ENCODE assay signal across 14 cellular contexts in the genomic region with DNA sequence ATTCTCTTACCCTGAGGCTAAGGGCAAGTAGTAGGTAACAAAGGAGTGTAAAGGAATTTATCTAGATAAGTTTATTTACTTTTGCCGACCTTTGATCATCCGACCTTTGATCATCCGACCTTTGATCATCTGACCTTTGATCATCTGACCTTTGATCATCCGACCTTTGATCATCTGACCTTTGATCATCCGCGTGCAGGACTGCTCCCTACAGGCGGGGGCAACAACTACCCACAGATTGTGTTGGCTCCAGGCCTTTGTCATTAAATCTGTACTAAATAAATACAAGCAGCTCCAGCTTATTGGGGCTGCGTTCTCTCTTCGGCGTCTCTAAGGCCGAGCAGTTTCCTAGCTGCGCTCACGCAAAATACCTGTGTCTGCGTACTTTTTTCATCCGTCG. TPM values are rescaled to one million over a fixed set of nuclear protein-coding genes. Genes with fewer than 3 reads are reported as not detected.
DNase-seq lines count a peak whose midpoint lies in the region; ATAC-seq and TF ChIP-seq lines count a peak whose summit lies in the region.
"Had no signal": no experiment of that assay in that cellular context is flagged by ENCODE, and none has a peak within 500 bp of the region (broad histone marks: within the 10 kb centered on the region; RNA-seq: fewer than 3 reads in every experiment).

No MANE protein-coding gene starts in this region.

- peak; percentile 8 for DNase-seq in activated CD8-positive, alpha-beta T cell treated with anti-CD3 and anti-CD28 coated beads for 36 hours
- DNase-seq in activated CD8-positive, alpha-beta T cell treated with anti-CD3 and anti-CD28 coated beads, Interleukin-2, amount 10 ng/mL, durations not matched to agents 7 days and 5 days: no peak
- peak; percentile 5 for DNase-seq in Jurkat, Clone E6-1 (ENCODE audit: low read depth, low spot score)
- DNase-seq in endothelial cell (ENCODE audit: low spot score): no peak
- no peak for DNase-seq in stimulated activated naive B cell treated with anti-CD40 and anti-IgM and Interleukin-4, amounts not matched to agents 10 μg/mL and 1 μg/mL and 100 μg/mL, for 72 hours
- no peak for DNase-seq in activated naive CD4-positive, alpha-beta T cell (lab: John Stamatoyannopoulos, UW)
- DNase-seq in activated CD4-positive, CD25-positive, alpha-beta regulatory T cell treated with anti-CD3 and anti-CD28 coated beads, Interleukin-2, amount 50 U/mL, for 72 hours: no peak
- DNase-seq: AML-193, GOT3, HFFc6, Karpas-422 had no signal

- no peaks in the 10 kb centered on the region for H3K27me3 Mint-ChIP-seq in activated CD8-positive, alpha-beta T cell treated with anti-CD3 and anti-CD28 coated beads for 36 hours
- no peaks in the 10 kb centered on the region for H3K27me3 Mint-ChIP-seq in activated CD8-positive, alpha-beta T cell treated with anti-CD3 and anti-CD28 coated beads, Interleukin-2, amount 10 ng/mL, durations not matched to agents 7 days and 5 days (ENCODE audit: low read depth)
- peaks cover 1% of the 10 kb centered on the region for H3K27me3 Mint-ChIP-seq in endothelial cell (ENCODE audit: unreplicated experiment)
- no peaks in the 10 kb centered on the region for H3K27me3 Mint-ChIP-seq in stimulated activated naive B cell treated with anti-CD40 and anti-IgM and Interleukin-4, amounts not matched to agents 10 μg/mL and 1 μg/mL and 100 μg/mL, for 72 hours

- no peak overlapping the region for H3K4me3 ChIP-seq in Jurkat, Clone E6-1 (ENCODE audit: low read length)
- H3K4me3 ChIP-seq: BLaER1, HAP-1 had no signal

- no peak for TF ChIP-seq CTCF in activated CD8-positive, alpha-beta T cell treated with anti-CD3 and anti-CD28 coated beads for 36 hours (IDR thresholded peaks at IDR 0.05)
- no peak for TF ChIP-seq CTCF in endothelial cell (IDR thresholded peaks at IDR 0.05; ENCODE audit: unreplicated experiment)

- no peak overlapping the region for H3K4me3 Mint-ChIP-seq in activated CD8-positive, alpha-beta T cell treated with anti-CD3 and anti-CD28 coated beads for 36 hours
- no peak overlapping the region for H3K4me3 Mint-ChIP-seq in activated CD8-positive, alpha-beta T cell treated with anti-CD3 and anti-CD28 coated beads, Interleukin-2, amount 10 ng/mL, durations not matched to agents 7 days and 5 days
- peak overlapping the region; percentile 80 for H3K4me3 Mint-ChIP-seq in endothelial cell (ENCODE audit: unreplicated experiment)
- H3K4me3 Mint-ChIP-seq in stimulated activated naive B cell treated with anti-CD40 and anti-IgM and Interleukin-4, amounts not matched to agents 10 μg/mL and 1 μg/mL and 100 μg/mL, for 72 hours: no peak overlapping the region
- H3K4me3 Mint-ChIP-seq: HFFc6 had no signal

- ATAC-seq in activated CD8-positive, alpha-beta T cell treated with anti-CD3 and anti-CD28 coated beads for 36 hours: peak; percentile 56
- ATAC-seq in activated CD8-positive, alpha-beta T cell treated with anti-CD3 and anti-CD28 coated beads, Interleukin-2, amount 10 ng/mL, durations not matched to agents 7 days and 5 days: no peak
- ATAC-seq in stimulated activated naive B cell treated with anti-CD40 and anti-IgM and Interleukin-4, amounts not matched to agents 10 μg/mL and 1 μg/mL and 100 μg/mL, for 72 hours (replicated peaks): peak in 1 of 2 donors; percentile 36
- no peak for ATAC-seq in GM19351 (IDR thresholded peaks at IDR 0.05; ENCODE audit: unreplicated experiment)

- intact Hi-C loops in activated CD8-positive, alpha-beta T cell treated with anti-CD3 and anti-CD28 coated beads for 36 hours (cut with micrococcal nuclease): no loop called here

- no peaks in the 10 kb centered on the region for H3K4me1 Mint-ChIP-seq in activated CD8-positive, alpha-beta T cell treated with anti-CD3 and anti-CD28 coated beads for 36 hours (ENCODE audit: low read depth)
- no peaks in the 10 kb centered on the region for H3K4me1 Mint-ChIP-seq in activated CD8-positive, alpha-beta T cell treated with anti-CD3 and anti-CD28 coated beads, Interleukin-2, amount 10 ng/mL, durations not matched to agents 7 days and 5 days (ENCODE audit: low read depth)
- no peaks in the 10 kb centered on the region for H3K4me1 Mint-ChIP-seq in endothelial cell (ENCODE audit: unreplicated experiment)
- H3K4me1 Mint-ChIP-seq in stimulated activated naive B cell treated with anti-CD40 and anti-IgM and Interleukin-4, amounts not matched to agents 10 μg/mL and 1 μg/mL and 100 μg/mL, for 72 hours: no peaks in the 10 kb centered on the region

- H3K9me3 Mint-ChIP-seq in activated CD8-positive, alpha-beta T cell treated with anti-CD3 and anti-CD28 coated beads for 36 hours: no peaks in the 10 kb centered on the region
- peaks cover 6% of the 10 kb centered on the region for H3K9me3 Mint-ChIP-seq in activated CD8-positive, alpha-beta T cell treated with anti-CD3 and anti-CD28 coated beads, Interleukin-2, amount 10 ng/mL, durations not matched to agents 7 days and 5 days (ENCODE audit: insufficient read depth)
- H3K9me3 Mint-ChIP-seq in endothelial cell (ENCODE audit: unreplicated experiment): no peaks in the 10 kb centered on the region
- H3K9me3 Mint-ChIP-seq in stimulated activated naive B cell treated with anti-CD40 and anti-IgM and Interleukin-4, amounts not matched to agents 10 μg/mL and 1 μg/mL and 100 μg/mL, for 72 hours: peaks cover 0 to 3% of the 10 kb centered on the region in 2 donors
- H3K9me3 Mint-ChIP-seq: HFFc6 had no signal

- POLR2A ChIA-PET in activated CD8-positive, alpha-beta T cell treated with anti-CD3 and anti-CD28 coated beads for 36 hours (lab: Charles Lee): interaction anchor here (1.2 kb wide), 1 partner anchor 12 kb away, joined by 4 read pairs; no protein-coding TSS in a partner anchor
- POLR2A ChIA-PET in activated CD8-positive, alpha-beta T cell treated with anti-CD3 and anti-CD28 coated beads, Interleukin-2, amount 10 ng/mL, durations not matched to agents 7 days and 5 days (lab: Charles Lee): no interaction called here

- CTCF ChIA-PET in activated CD8-positive, alpha-beta T cell treated with anti-CD3 and anti-CD28 coated beads for 36 hours (lab: Charles Lee): interaction anchor here (1.3 kb wide), 1 partner anchor 288 kb away, joined by 3 read pairs; no protein-coding TSS in a partner anchor
- CTCF ChIA-PET in activated CD8-positive, alpha-beta T cell treated with anti-CD3 and anti-CD28 coated beads, Interleukin-2, amount 10 ng/mL, durations not matched to agents 7 days and 5 days (lab: Charles Lee): no interaction called here

- peaks cover 50% of the 10 kb centered on the region for H3K36me3 Mint-ChIP-seq in activated CD8-positive, alpha-beta T cell treated with anti-CD3 and anti-CD28 coated beads for 36 hours (ENCODE audit: low read depth)
- peaks cover 57% of the 10 kb centered on the region for H3K36me3 Mint-ChIP-seq in activated CD8-positive, alpha-beta T cell treated with anti-CD3 and anti-CD28 coated beads, Interleukin-2, amount 10 ng/mL, durations not matched to agents 7 days and 5 days (ENCODE audit: low read depth)
- H3K36me3 Mint-ChIP-seq in endothelial cell (ENCODE audit: low read depth, unreplicated experiment): peaks cover 68% of the 10 kb centered on the region
- H3K36me3 Mint-ChIP-seq in stimulated activated naive B cell treated with anti-CD40 and anti-IgM and Interleukin-4, amounts not matched to agents 10 μg/mL and 1 μg/mL and 100 μg/mL, for 72 hours: peaks cover 60 to 70% of the 10 kb centered on the region in 2 donors

- H3K27ac Mint-ChIP-seq in activated CD8-positive, alpha-beta T cell treated with anti-CD3 and anti-CD28 coated beads for 36 hours: no peak overlapping the region
- H3K27ac Mint-ChIP-seq in activated CD8-positive, alpha-beta T cell treated with anti-CD3 and anti-CD28 coated beads, Interleukin-2, amount 10 ng/mL, durations not matched to agents 7 days and 5 days: no peak overlapping the region
- H3K27ac Mint-ChIP-seq in endothelial cell (ENCODE audit: unreplicated experiment): no peak overlapping the region
- peak overlapping the region; percentile 51 for H3K27ac Mint-ChIP-seq in stimulated activated naive B cell treated with anti-CD40 and anti-IgM and Interleukin-4, amounts not matched to agents 10 μg/mL and 1 μg/mL and 100 μg/mL, for 72 hours
- H3K27ac Mint-ChIP-seq: HFFc6 had no signal

RNA-seq across cellular contexts. Expression of gene ZNF638, which starts 56.6 kb away (rescaled TPM):
- 10 to 100 TPM; 81.1 to 86.0 TPM for total RNA-seq in activated CD8-positive, alpha-beta T cell treated with anti-CD3 and anti-CD28 coated beads for 36 hours
- total RNA-seq in activated CD8-positive, alpha-beta T cell treated with anti-CD3 and anti-CD28 coated beads, Interleukin-2, amount 10 ng/mL, durations not matched to agents 7 days and 5 days: 10 to 100 TPM; 69.7 to 74.0 TPM
- 53.0 TPM for polyA plus RNA-seq in Jurkat, Clone E6-1 (2012; ENCODE audit: insufficient read depth, insufficient read length)
- total RNA-seq in endothelial cell (ENCODE audit: unreplicated experiment): 144 TPM

Comparison
In these comparisons a context has a peak if more than half of its experiments do, and no peak if none do; other contexts are left out.
1. DNase-seq: peak in activated CD8-positive, alpha-beta T cell treated with anti-CD3 and anti-CD28 coated beads for 36 hours (single experiment) and Jurkat, Clone E6-1 (single experiment); none in activated CD8-positive, alpha-beta T cell treated with anti-CD3 and anti-CD28 coated beads, Interleukin-2, amount 10 ng/mL, durations not matched to agents 7 days and 5 days (single experiment), endothelial cell (single experiment), stimulated activated naive B cell treated with anti-CD40 and anti-IgM and Interleukin-4, amounts not matched to agents 10 μg/mL and 1 μg/mL and 100 μg/mL, for 72 hours (single experiment), activated naive CD4-positive, alpha-beta T cell (0 of 4) and activated CD4-positive, CD25-positive, alpha-beta regulatory T cell treated with anti-CD3 and anti-CD28 coated beads, Interleukin-2, amount 50 U/mL, for 72 hours (single experiment).